Comparison of ENCODE assay signal across 19 cellular contexts in the genomic region with DNA sequence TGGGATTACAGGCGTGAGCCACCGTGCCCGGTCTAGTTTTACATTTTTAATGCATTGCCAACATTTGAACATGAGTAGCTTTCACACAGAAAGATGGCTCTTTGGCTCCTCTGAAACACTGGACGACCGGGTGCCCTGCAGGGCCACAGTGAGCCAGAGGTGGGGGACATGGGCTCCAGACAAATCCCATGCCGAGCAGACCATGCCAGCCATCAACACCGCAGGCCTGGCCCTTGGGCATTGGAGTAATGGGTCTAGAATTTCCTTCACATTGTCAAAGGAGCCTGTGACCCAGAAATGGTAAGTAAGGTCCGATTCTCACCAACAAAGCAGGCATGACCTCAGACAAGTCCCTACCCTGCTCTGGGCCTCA. TPM values are rescaled to one million over a fixed set of nuclear protein-coding genes. Genes with fewer than 3 reads are reported as not detected.
A peak's percentile ranks its signal among the peaks of the same experiment; 100 is the strongest.
DNase-seq lines count a peak whose midpoint lies in the region; TF ChIP-seq lines count a peak whose summit lies in the region.
"Had no signal": no experiment of that assay in that cellular context is flagged by ENCODE, and none has a peak within 500 bp of the region (broad histone marks: within the 10 kb centered on the region; RNA-seq: fewer than 3 reads in every experiment).

No MANE protein-coding gene starts in this region.

- POLR2A ChIA-PET in RWPE1 (lab: Yijun Ruan, JAX; ENCODE audit: low non-redundant PET) = no interaction called here

- H3K9me3 ChIP-seq in mesodermal cell (ENCODE audit: control insufficient read depth, low read length) = no peaks in the 10 kb centered on the region
- H3K9me3 ChIP-seq in testis = no peaks in the 10 kb centered on the region
- H3K9me3 ChIP-seq: BLaER1 had no signal

- intact Hi-C loops in testis (cut with DNase I; ENCODE audit: low total_unique reads) = no loop called here

- peaks cover 21% of the 10 kb centered on the region for H3K4me1 ChIP-seq in mesodermal cell (ENCODE audit: control insufficient read depth, insufficient read depth, low read length, poor library complexity, severe bottlenecking)
- H3K4me1 ChIP-seq in testis = peaks cover 19% of the 10 kb centered on the region

- H3K27ac Mint-ChIP-seq in chondrocyte (ENCODE audit: unreplicated experiment) = peak overlapping the region; percentile 87

- peaks cover 32% of the 10 kb centered on the region for H3K4me1 Mint-ChIP-seq in chondrocyte (ENCODE audit: low read depth)

- peaks cover 4% of the 10 kb centered on the region for H3K9me3 Mint-ChIP-seq in chondrocyte (ENCODE audit: low read depth)
- H3K9me3 Mint-ChIP-seq: effector memory CD8-positive, alpha-beta T cell; stimulated activated effector memory CD8-positive, alpha-beta T cell treated with anti-CD3 and anti-CD28 coated beads, Interleukin-12 subunit alpha, Interleukin-12 subunit beta, amount 100 ng/mL, for 72 hours had no signal

- H3K4me3 ChIP-seq in mesodermal cell (ENCODE audit: extremely low read depth, insufficient read depth, low read length, poor library complexity, severe bottlenecking) (no peak overlapping the region), testis (no peak overlapping the region)
- H3K4me3 ChIP-seq: BLaER1 had no signal

- CTCF ChIA-PET in RWPE1 (lab: Yijun Ruan, JAX) = interaction anchor here (0.5 kb wide), 1 partner anchor 1248 kb away, joined by 7 read pairs; no protein-coding TSS in a partner anchor

- no peaks in the 10 kb centered on the region for H3K27me3 ChIP-seq in testis
- H3K27me3 ChIP-seq: BLaER1 had no signal

- TF ChIP-seq CTCF in RWPE1 (conservative IDR thresholded peaks at IDR 0.05; ENCODE audit: low read depth) = no peak
- TF ChIP-seq CTCF in chondrocyte (IDR thresholded peaks at IDR 0.05) = no peak
- no peak for TF ChIP-seq CTCF in testis (IDR thresholded peaks at IDR 0.05)

- no peak for TF ChIP-seq POLR2A in testis (IDR thresholded peaks at IDR 0.05)

- H3K36me3 ChIP-seq in mesodermal cell (ENCODE audit: control insufficient read depth, insufficient read depth, low read length) (no peaks in the 10 kb centered on the region), testis (ENCODE audit: low read depth, missing control alignments) (no peaks in the 10 kb centered on the region)
- H3K36me3 ChIP-seq: BLaER1 had no signal

- H3K4me3 Mint-ChIP-seq in chondrocyte (ENCODE audit: unreplicated experiment) = no peak overlapping the region
- H3K4me3 Mint-ChIP-seq: effector memory CD8-positive, alpha-beta T cell; stimulated activated effector memory CD8-positive, alpha-beta T cell treated with anti-CD3 and anti-CD28 coated beads, Interleukin-12 subunit alpha, Interleukin-12 subunit beta, amount 100 ng/mL, for 72 hours had no signal

- WGBS in mesodermal cell (ENCODE audit: insufficient coverage in 2 of 2), 2 experiments = 93 to 98% methylated on average over 4 to 8 of the region's 8 CpGs
- WGBS in testis, 2 donors = 85 to 86% methylated on average over 8 of the region's 8 CpGs

- no peaks in the 10 kb centered on the region for H3K27me3 Mint-ChIP-seq in chondrocyte (ENCODE audit: low read depth)
- H3K27me3 Mint-ChIP-seq: effector memory CD8-positive, alpha-beta T cell had no signal

- DNase-seq in RWPE1 (ENCODE audit: low spot score) (no peak), chondrocyte (ENCODE audit: low spot score) (peak; percentile 67), testis (no peak), NCI-H2171 treated with DMSO at 0.1 percent for 48 hours (lab: John Stamatoyannopoulos, UW) (no peak), DMS79 treated with DMSO at 0.1 percent for 48 hours (lab: John Stamatoyannopoulos, UW) (no peak), NCI-H1694 (lab: John Stamatoyannopoulos, UW) (no peak), anterior cingulate cortex (lab: John Stamatoyannopoulos, UW) (no peak)
- DNase-seq: activated naive CD4-positive, alpha-beta T cell treated with Interleukin-2 at 50 U/mL for 16 hours; effector memory CD8-positive, alpha-beta T cell; KG1; NCI-H1417 treated with DMSO at 0.1 percent for 48 hours; NCI-H2227 treated with DMSO at 0.1 percent for 48 hours; T-helper 2 cell had no signal

- H3K27ac ChIP-seq in RWPE1 = peak overlapping the region; percentile 53
- peak overlapping the region; percentile 78 for H3K27ac ChIP-seq in mesodermal cell (ENCODE audit: low read depth, low read length, severe bottlenecking)
- peak overlapping the region; percentile 47 to 69 for H3K27ac ChIP-seq in testis
- H3K27ac ChIP-seq: BLaER1 had no signal

- H3K36me3 Mint-ChIP-seq in chondrocyte (ENCODE audit: low read depth) = no peaks in the 10 kb centered on the region
- H3K36me3 Mint-ChIP-seq: stimulated activated effector memory CD8-positive, alpha-beta T cell treated with anti-CD3 and anti-CD28 coated beads, Interleukin-12 subunit alpha, Interleukin-12 subunit beta, amount 100 ng/mL, for 72 hours had no signal

RNA-seq across cellular contexts. Expression of gene MPRIP, which starts 21.4 kb away (rescaled TPM):
- total RNA-seq in chondrocyte (197 to 352 TPM (median 345 TPM) in 3 replicates), testis (100 to 1,000 TPM; 304 to 337 TPM)
- 152 TPM for polyA plus RNA-seq in mesodermal cell (2013, experiment 1 of 2)
- 137 TPM for polyA plus RNA-seq in mesodermal cell (2013, experiment 2 of 2)
- polyA plus RNA-seq in testis (ENCODE audit: insufficient read depth, low read depth, low replicate concordance) = 191 TPM

RNA-seq across cellular contexts. Expression of gene TNFRSF13B, which starts 48.9 kb away (rescaled TPM):
- total RNA-seq in chondrocyte (not detected in 3 replicates), testis (not detected)
- not detected for polyA plus RNA-seq in mesodermal cell (2013, experiment 1 of 2)
- not detected for polyA plus RNA-seq in mesodermal cell (2013, experiment 2 of 2)
- polyA plus RNA-seq in testis (ENCODE audit: insufficient read depth, low read depth, low replicate concordance) = 0.59 TPM
- total RNA-seq: bronchial epithelial cell, lower leg skin, skeletal muscle tissue had no signal
